In genomic region chr6:151060096-151060741, GRCh38 we compare ENCODE assay signal across 2 cellular contexts.
A peak's percentile ranks its signal among the peaks of the same experiment; 100 is the strongest.
TF ChIP-seq lines count a peak whose summit lies in the region.

No MANE protein-coding gene starts in this region.

TF ChIP-seq in A549, 52 proteins besides CTCF, POLR2A, EP300 and RAD21 (continued from another document and continues in another):
- TF ChIP-seq REST (IDR thresholded peaks at IDR 0.05) (no peak), MAFK (IDR thresholded peaks at IDR 0.05; ENCODE audit: partially characterized antibody) (no peak), ESRRA (IDR thresholded peaks at IDR 0.05; ENCODE audit: borderline replicate concordance, low read length) (no peak), POLR2AphosphoS2 (conservative IDR thresholded peaks at IDR 0.05; ENCODE audit: low read length) (no peak), TP53 (CRISPR knock-in tag; IDR thresholded peaks at IDR 0.05) (peak; percentile 43; the same call in 1 of the 2 replicates), KDM5A (IDR thresholded peaks at IDR 0.05) (no peak), RARB (CRISPR knock-in tag; IDR thresholded peaks at IDR 0.05) (peak; percentile 74; the same call in 1 of the 2 replicates), MAX (IDR thresholded peaks at IDR 0.05) (peak; percentile 71; the same call in 1 of the 2 replicates), NR3C1 (IDR thresholded peaks at IDR 0.05) (no peak), CBX2 (IDR thresholded peaks at IDR 0.05; ENCODE audit: borderline replicate concordance, low read depth) (no peak), HOXB13 (CRISPR knock-in tag; IDR thresholded peaks at IDR 0.05; ENCODE audit: low read depth) (peak; percentile 85), TFCP2L1 (CRISPR knock-in tag; IDR thresholded peaks at IDR 0.05) (no peak), USF2 (IDR thresholded peaks at IDR 0.05) (no peak), ZC3H11A (IDR thresholded peaks at IDR 0.05) (no peak), CEBPB (IDR thresholded peaks at IDR 0.05) (peak in 1 of 2 experiments; percentile 77; a peak in 2 of 4 replicates), MYC (IDR thresholded peaks at IDR 0.05; ENCODE audit: borderline replicate concordance, low read length) (no peak), HES2 (IDR thresholded peaks at IDR 0.05) (no peak), KDM1A (IDR thresholded peaks at IDR 0.05; ENCODE audit: low read depth) (no peak), HMGXB4 (CRISPR knock-in tag; IDR thresholded peaks at IDR 0.05; ENCODE audit: borderline replicate concordance) (no peak), ELK1 (IDR thresholded peaks at IDR 0.05; ENCODE audit: low read depth, low read length) (no peak), HEYL (CRISPR knock-in tag; IDR thresholded peaks at IDR 0.05) (0 out of 2 replicates have a peak, but pooled peaks have one; percentile 18), CBX8 (IDR thresholded peaks at IDR 0.05) (no peak), PHF8 (IDR thresholded peaks at IDR 0.05; ENCODE audit: borderline replicate concordance, low read depth) (no peak), FOSL2 (IDR thresholded peaks at IDR 0.05) (peak; percentile 95), FOSL2 (CRISPR knock-in tag; IDR thresholded peaks at IDR 0.05) (peak; percentile 99)

TF ChIP-seq in HepG2, 621 proteins besides CTCF, POLR2A, EP300 and RAD21 (continued from another document and continues in another):
- peak; percentile 91 for TF ChIP-seq PAXIP1 (CRISPR knock-in tag; conservative IDR thresholded peaks at IDR 0.05)
- peak; percentile 74 for TF ChIP-seq TEAD3 (CRISPR knock-in tag; optimal IDR thresholded peaks at IDR 0.05; ENCODE audit: borderline replicate concordance)
- TF ChIP-seq ZNF33A (CRISPR knock-in tag; IDR thresholded peaks at IDR 0.05; ENCODE audit: borderline replicate concordance): peak; percentile 68; the same call in 1 of the 2 replicates
- peak; percentile 46; the same call in 1 of the 2 replicates for TF ChIP-seq BHLHE40 (IDR thresholded peaks at IDR 0.05; ENCODE audit: low read length)
- 0 out of 2 replicates have a peak, but pooled peaks have one; percentile 60 for TF ChIP-seq ZZZ3 (CRISPR knock-in tag; IDR thresholded peaks at IDR 0.05; ENCODE audit: borderline replicate concordance)
- TF ChIP-seq KMT2A (CRISPR knock-in tag; IDR thresholded peaks at IDR 0.05): no peak
- peak; percentile 65; the same call in 1 of the 2 replicates for TF ChIP-seq ERF (CRISPR knock-in tag; IDR thresholded peaks at IDR 0.05)
- TF ChIP-seq AHDC1 (CRISPR knock-in tag; IDR thresholded peaks at IDR 0.05; ENCODE audit: borderline replicate concordance): peak; percentile 93
- peak; percentile 61 for TF ChIP-seq PPARG (CRISPR knock-in tag; conservative IDR thresholded peaks at IDR 0.05)
- TF ChIP-seq ZNF609 (CRISPR knock-in tag; IDR thresholded peaks at IDR 0.05; ENCODE audit: borderline replicate concordance): peak; percentile 53; the same call in 1 of the 2 replicates
- peak; percentile 32; the same call in 1 of the 2 replicates for TF ChIP-seq SAFB2 (CRISPR knock-in tag; IDR thresholded peaks at IDR 0.05; ENCODE audit: borderline replicate concordance, low read depth)
- no peak for TF ChIP-seq MIER2 (CRISPR knock-in tag; IDR thresholded peaks at IDR 0.05)
- TF ChIP-seq ZNF614 (CRISPR knock-in tag; IDR thresholded peaks at IDR 0.05; ENCODE audit: borderline replicate concordance): peak; percentile 75; the same call in 1 of the 2 replicates
- no peak for TF ChIP-seq GTF3A (CRISPR knock-in tag; conservative IDR thresholded peaks at IDR 0.05)
- TF ChIP-seq ZSCAN12 (CRISPR knock-in tag; IDR thresholded peaks at IDR 0.05): no peak
- TF ChIP-seq HDAC1 (CRISPR knock-in tag; IDR thresholded peaks at IDR 0.05): peak; percentile 38; the same call in 1 of the 2 replicates
- 0 out of 2 replicates have a peak, but pooled peaks have one; percentile 57 for TF ChIP-seq FOXK1 (CRISPR knock-in tag; IDR thresholded peaks at IDR 0.05; ENCODE audit: borderline replicate concordance, low read depth)
- no peak for TF ChIP-seq ZNF549 (CRISPR knock-in tag; IDR thresholded peaks at IDR 0.05)
- peak; percentile 7; the same call in 1 of the 2 replicates for TF ChIP-seq ATF7 (IDR thresholded peaks at IDR 0.05)
- no peak for TF ChIP-seq ATF7 (CRISPR knock-in tag; IDR thresholded peaks at IDR 0.05)
- TF ChIP-seq SMARCE1 (IDR thresholded peaks at IDR 0.05; ENCODE audit: borderline replicate concordance): peak; percentile 16; the same call in 1 of the 2 replicates
- peak; percentile 55 for TF ChIP-seq PHF21A (CRISPR knock-in tag; IDR thresholded peaks at IDR 0.05)
- TF ChIP-seq KLF16 (CRISPR knock-in tag; IDR thresholded peaks at IDR 0.05): peak in 1 of 2 experiments; percentile 41; a peak in 1 of 4 replicates
- peak; percentile 78 for TF ChIP-seq KDM6A (CRISPR knock-in tag; IDR thresholded peaks at IDR 0.05; ENCODE audit: low read depth)
- peak; percentile 55; the same call in 1 of the 2 replicates for TF ChIP-seq SNAPC5 (CRISPR knock-in tag; IDR thresholded peaks at IDR 0.05; ENCODE audit: borderline replicate concordance)
- peak; percentile 60; the same call in 1 of the 2 replicates for TF ChIP-seq IKZF5 (CRISPR knock-in tag; IDR thresholded peaks at IDR 0.05)
- peak; percentile 33; the same call in 1 of the 2 replicates for TF ChIP-seq NFIC (IDR thresholded peaks at IDR 0.05; ENCODE audit: low read length)
- TF ChIP-seq ATF4 (CRISPR knock-in tag; IDR thresholded peaks at IDR 0.05): peak in 1 of 2 experiments; percentile 76; a peak in 2 of 4 replicates
- peak; percentile 46; the same call in 1 of the 2 replicates for TF ChIP-seq IRF9 (CRISPR knock-in tag; IDR thresholded peaks at IDR 0.05; ENCODE audit: borderline replicate concordance)
- peak; percentile 63; the same call in 1 of the 2 replicates for TF ChIP-seq ZNF121 (CRISPR knock-in tag; IDR thresholded peaks at IDR 0.05)
- no peak for TF ChIP-seq ZKSCAN5 (CRISPR knock-in tag; IDR thresholded peaks at IDR 0.05)
- peak; percentile 33; the same call in 1 of the 2 replicates for TF ChIP-seq DNMT3B (CRISPR knock-in tag; conservative IDR thresholded peaks at IDR 0.05)
